12 cellular contexts compared by ENCODE assay signal in the genomic region with DNA sequence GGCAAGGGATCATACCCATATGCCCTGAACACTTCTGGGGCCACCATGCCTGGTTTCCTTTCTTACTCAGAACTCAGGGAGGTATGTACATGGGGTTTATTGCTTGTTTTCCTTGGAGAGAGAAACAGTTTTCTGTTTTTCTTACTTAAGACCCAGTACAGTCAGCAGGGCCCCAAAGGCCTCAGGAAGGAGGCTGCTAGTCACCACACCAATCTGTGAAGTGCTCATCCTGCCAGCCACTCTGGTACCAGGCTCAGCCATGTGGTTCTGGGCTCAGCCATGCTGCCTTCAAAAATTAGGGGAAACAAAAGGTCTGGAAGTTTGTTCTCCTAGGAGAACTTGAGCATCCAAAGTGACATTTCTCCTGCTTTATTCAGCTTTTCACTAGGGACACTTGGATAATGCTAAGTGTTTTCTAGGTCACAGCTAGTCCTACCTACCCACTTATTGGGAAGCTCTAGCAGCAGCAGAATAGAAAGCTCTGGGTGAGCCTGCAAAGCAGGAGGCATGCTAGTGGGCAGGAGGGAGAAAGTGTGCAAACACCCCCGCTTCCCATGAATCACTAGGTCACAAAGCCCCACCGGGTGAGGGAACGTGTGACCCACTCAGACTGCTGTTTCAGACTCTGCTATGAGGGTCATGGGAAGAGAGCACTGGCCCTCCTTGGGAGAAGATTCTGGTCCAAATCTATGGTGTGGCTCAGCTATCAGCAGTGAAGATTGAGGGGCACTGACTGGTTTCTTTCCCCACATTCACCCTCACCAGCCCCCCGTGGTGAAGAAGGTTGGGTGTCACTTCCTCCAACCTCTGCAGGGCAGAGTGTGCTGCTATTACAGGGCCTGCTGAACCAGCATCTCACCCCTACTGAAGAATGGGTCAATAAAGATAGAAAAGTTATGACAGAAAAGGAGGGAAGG. TPM values are rescaled to one million over a fixed set of nuclear protein-coding genes. Genes with fewer than 3 reads are reported as not detected.
DNase-seq lines count a peak whose midpoint lies in the region; ATAC-seq lines count a peak whose summit lies in the region.
"Had no signal": no experiment of that assay in that cellular context is flagged by ENCODE, and none has a peak within 500 bp of the region (broad histone marks: within the 10 kb centered on the region; RNA-seq: fewer than 3 reads in every experiment).

No MANE protein-coding gene starts in this region.

- DNase-seq in activated naive CD4-positive, alpha-beta T cell treated with anti-CD3 and anti-CD28 coated beads for 36 hours: peak; percentile 39
- DNase-seq in activated naive CD4-positive, alpha-beta T cell treated with anti-CD3 and anti-CD28 coated beads, Interleukin-2, amount 50 U/mL, for 16 hours: no peak
- peak; percentile 25 for DNase-seq in activated naive CD8-positive, alpha-beta T cell treated with anti-CD3 and anti-CD28 coated beads, Interleukin-2, amount 50 U/mL, for 24 hours
- DNase-seq in glomerular visceral epithelial cell (ENCODE audit: extremely low spot score) (peak; percentile 21), HUDEP-2 (lab: John Stamatoyannopoulos, UW; ENCODE audit: unreplicated experiment in 76 of 76) (no peak), germinal center (ENCODE audit: low spot score) (no peak)
- DNase-seq: esophagus squamous epithelium, naive B cell, NCI-H2171 treated with DMSO at 0.1 percent for 48 hours, T-helper 2 cell had no signal

- no peaks in the 10 kb centered on the region for H3K9me3 Mint-ChIP-seq in activated naive CD4-positive, alpha-beta T cell treated with anti-CD3 and anti-CD28 coated beads for 36 hours
- H3K9me3 Mint-ChIP-seq in activated naive CD8-positive, alpha-beta T cell treated with anti-CD3 and anti-CD28 coated beads, Interleukin-2, amount 50 U/mL, for 24 hours: no peaks in the 10 kb centered on the region
- H3K9me3 Mint-ChIP-seq: naive B cell had no signal

- CTCF ChIA-PET in activated naive CD4-positive, alpha-beta T cell treated with anti-CD3 and anti-CD28 coated beads for 36 hours (lab: Charles Lee): interaction anchor here (0.9 to 1.0 kb wide), 2 partner anchors 9 to 10 kb away, joined by 3 read pairs; no protein-coding TSS in a partner anchor

- H3K4me3 Mint-ChIP-seq in activated naive CD4-positive, alpha-beta T cell treated with anti-CD3 and anti-CD28 coated beads for 36 hours: no peak overlapping the region
- no peak overlapping the region for H3K4me3 Mint-ChIP-seq in activated naive CD8-positive, alpha-beta T cell treated with anti-CD3 and anti-CD28 coated beads, Interleukin-2, amount 50 U/mL, for 24 hours
- H3K4me3 Mint-ChIP-seq: naive B cell had no signal

- intact Hi-C loops in activated naive CD4-positive, alpha-beta T cell treated with anti-CD3 and anti-CD28 coated beads for 36 hours (cut with micrococcal nuclease): loop anchor here (10.0 kb wide), 1 partner anchor 342 kb away; a partner anchor contains a TSS

- ATAC-seq in activated naive CD8-positive, alpha-beta T cell treated with anti-CD3 and anti-CD28 coated beads, Interleukin-2, amount 50 U/mL, for 24 hours: peak; percentile 69
- ATAC-seq in HG03439 (IDR thresholded peaks at IDR 0.05; ENCODE audit: unreplicated experiment): no peak

- H3K36me3 Mint-ChIP-seq in activated naive CD4-positive, alpha-beta T cell treated with anti-CD3 and anti-CD28 coated beads for 36 hours (ENCODE audit: low read depth): peaks cover 26% of the 10 kb centered on the region
- peaks cover 43% of the 10 kb centered on the region for H3K36me3 Mint-ChIP-seq in activated naive CD8-positive, alpha-beta T cell treated with anti-CD3 and anti-CD28 coated beads, Interleukin-2, amount 50 U/mL, for 24 hours (ENCODE audit: low read depth)

- H3K27ac Mint-ChIP-seq in activated naive CD4-positive, alpha-beta T cell treated with anti-CD3 and anti-CD28 coated beads for 36 hours: no peak overlapping the region
- peak overlapping the region; percentile 67 for H3K27ac Mint-ChIP-seq in activated naive CD8-positive, alpha-beta T cell treated with anti-CD3 and anti-CD28 coated beads, Interleukin-2, amount 50 U/mL, for 24 hours

- no peaks in the 10 kb centered on the region for H3K27me3 Mint-ChIP-seq in activated naive CD4-positive, alpha-beta T cell treated with anti-CD3 and anti-CD28 coated beads for 36 hours (ENCODE audit: low read depth)
- H3K27me3 Mint-ChIP-seq in activated naive CD8-positive, alpha-beta T cell treated with anti-CD3 and anti-CD28 coated beads, Interleukin-2, amount 50 U/mL, for 24 hours: no peaks in the 10 kb centered on the region
- H3K27me3 Mint-ChIP-seq: naive B cell had no signal

- H3K27ac ChIP-seq in temporal lobe (ENCODE audit: low read depth, low read length): peak overlapping the region; percentile 36
- H3K27ac ChIP-seq: esophagus squamous epithelium had no signal

- peaks cover 66% of the 10 kb centered on the region for H3K4me1 Mint-ChIP-seq in activated naive CD4-positive, alpha-beta T cell treated with anti-CD3 and anti-CD28 coated beads for 36 hours (ENCODE audit: low read depth)
- peaks cover 66% of the 10 kb centered on the region for H3K4me1 Mint-ChIP-seq in activated naive CD8-positive, alpha-beta T cell treated with anti-CD3 and anti-CD28 coated beads, Interleukin-2, amount 50 U/mL, for 24 hours

RNA-seq across cellular contexts. Expression of a gene that starts 23.9 kb away (rescaled TPM):
- total RNA-seq in activated naive CD4-positive, alpha-beta T cell treated with anti-CD3 and anti-CD28 coated beads for 36 hours: 10 to 100 TPM; 81.1 to 81.8 TPM
- 112 TPM for total RNA-seq in temporal lobe

Comparison
In these comparisons a context has a peak if more than half of its experiments do, and no peak if none do; other contexts are left out.
1. DNase-seq: peak in activated naive CD4-positive, alpha-beta T cell treated with anti-CD3 and anti-CD28 coated beads for 36 hours (single experiment), activated naive CD8-positive, alpha-beta T cell treated with anti-CD3 and anti-CD28 coated beads, Interleukin-2, amount 50 U/mL, for 24 hours (single experiment) and glomerular visceral epithelial cell (single experiment); none in activated naive CD4-positive, alpha-beta T cell treated with anti-CD3 and anti-CD28 coated beads, Interleukin-2, amount 50 U/mL, for 16 hours (single experiment), HUDEP-2 (0 of 76) and germinal center (single experiment).